Comparison of ENCODE assay signal across 30 cellular contexts in genomic region chr13:74202129-74202528, GRCh38.
"Had no signal": no experiment of that assay in that cellular context is flagged by ENCODE, and none has a peak within 500 bp of the region (broad histone marks: within the 10 kb centered on the region; RNA-seq: fewer than 3 reads in every experiment).

No MANE protein-coding gene starts in this region.

- H3K9me3 Mint-ChIP-seq: activated B cell treated with CpG ODN at 0.5 μM for 24 hours; activated naive CD4-positive, alpha-beta T cell treated with anti-CD3 and anti-CD28 coated beads, Interleukin-2, amount 10 ng/mL, durations not matched to agents 7 days and 5 days; activated naive CD8-positive, alpha-beta T cell treated with anti-CD3 and anti-CD28 coated beads for 36 hours; activated T-helper 17 cell treated with anti-CD3 and anti-CD28 coated beads, Interleukin-2, amount 50 U/mL, for 72 hours; central memory CD8-positive, alpha-beta T cell; T-cell had no signal

- H3K4me3 Mint-ChIP-seq: activated B cell treated with CpG ODN at 0.5 μM for 24 hours; activated CD4-positive, alpha-beta T cell treated with anti-CD3 and anti-CD28 coated beads, Interleukin-2, amount 10 ng/mL, durations not matched to agents 24 days and 14 days; activated naive CD4-positive, alpha-beta T cell treated with anti-CD3 and anti-CD28 coated beads, Interleukin-2, amount 10 ng/mL, durations not matched to agents 7 days and 5 days; activated naive CD8-positive, alpha-beta T cell treated with anti-CD3 and anti-CD28 coated beads for 36 hours; activated T-helper 17 cell treated with anti-CD3 and anti-CD28 coated beads, Interleukin-2, amount 50 U/mL, for 72 hours; central memory CD8-positive, alpha-beta T cell; IgD-negative memory B cell; T-cell had no signal

- DNase-seq: activated B cell treated with CpG ODN at 0.5 μM for 24 hours; activated CD4-positive, alpha-beta T cell treated with anti-CD3 and anti-CD28 coated beads for 1 hour; activated CD4-positive, alpha-beta T cell treated with anti-CD3 and anti-CD28 coated beads, Interleukin-2, amount 10 ng/mL, durations not matched to agents 24 days and 14 days; activated CD4-positive, alpha-beta T cell treated with anti-CD3 and anti-CD28 coated beads, Interleukin-2, amount 50 U/mL, for 48 hours; activated CD8-positive, alpha-beta memory T cell treated with anti-CD3 and anti-CD28 coated beads for 24 hours; activated gamma-delta T cell; activated naive CD4-positive, alpha-beta T cell treated with anti-CD3 and anti-CD28 coated beads, Interleukin-2, amount 10 ng/mL, durations not matched to agents 7 days and 5 days; activated naive CD8-positive, alpha-beta T cell treated with anti-CD3 and anti-CD28 coated beads for 36 hours; activated T-cell treated with anti-CD3 and anti-CD28 coated beads for 4 hours; activated T-cell treated with anti-CD3 and anti-CD28 coated beads, Interleukin-2, amount 50 U/mL, for 48 hours; adrenal gland; anterior cingulate cortex; body of pancreas; KG1; NCI-H1092; NCI-H1417; NCI-H1930; NCI-H2171; NCI-H2227 treated with DMSO at 0.1 percent for 48 hours; NCI-H526; NCI-H774; NK-92 treated with Interleukin-12 subunit alpha and Interleukin-12 subunit beta, amount 100 ng/mL, for 24 hours; Peyer's patch; T-cell; T-helper 2 cell; T1000 had no signal

- H3K27me3 Mint-ChIP-seq: activated naive CD8-positive, alpha-beta T cell treated with anti-CD3 and anti-CD28 coated beads for 36 hours; activated T-helper 17 cell treated with anti-CD3 and anti-CD28 coated beads, Interleukin-2, amount 50 U/mL, for 72 hours; central memory CD8-positive, alpha-beta T cell; T-cell had no signal

- H3K36me3 ChIP-seq: adrenal gland, Peyer's patch had no signal

- H3K4me1 Mint-ChIP-seq: activated B cell treated with CpG ODN at 0.5 μM for 24 hours; activated CD4-positive, alpha-beta T cell treated with anti-CD3 and anti-CD28 coated beads, Interleukin-2, amount 10 ng/mL, durations not matched to agents 24 days and 14 days; activated naive CD4-positive, alpha-beta T cell treated with anti-CD3 and anti-CD28 coated beads, Interleukin-2, amount 10 ng/mL, durations not matched to agents 7 days and 5 days; central memory CD8-positive, alpha-beta T cell; IgD-negative memory B cell; T-cell had no signal

- ATAC-seq: activated T-helper 17 cell treated with anti-CD3 and anti-CD28 coated beads, Interleukin-2, amount 50 U/mL, for 72 hours; body of pancreas; T-cell had no signal

- H3K36me3 Mint-ChIP-seq: activated naive CD4-positive, alpha-beta T cell treated with anti-CD3 and anti-CD28 coated beads, Interleukin-2, amount 10 ng/mL, durations not matched to agents 7 days and 5 days; activated naive CD8-positive, alpha-beta T cell treated with anti-CD3 and anti-CD28 coated beads for 36 hours; IgD-negative memory B cell; T-cell had no signal

- H3K4me3 ChIP-seq: adrenal gland, body of pancreas, Peyer's patch, SK-N-MC had no signal

- H3K9me3 ChIP-seq: adrenal gland, body of pancreas, Peyer's patch had no signal

- H3K27ac Mint-ChIP-seq: activated B cell treated with CpG ODN at 0.5 μM for 24 hours; activated CD4-positive, alpha-beta T cell treated with anti-CD3 and anti-CD28 coated beads, Interleukin-2, amount 10 ng/mL, durations not matched to agents 24 days and 14 days; activated naive CD4-positive, alpha-beta T cell treated with anti-CD3 and anti-CD28 coated beads, Interleukin-2, amount 10 ng/mL, durations not matched to agents 7 days and 5 days; activated naive CD8-positive, alpha-beta T cell treated with anti-CD3 and anti-CD28 coated beads for 36 hours; activated T-helper 17 cell treated with anti-CD3 and anti-CD28 coated beads, Interleukin-2, amount 50 U/mL, for 72 hours; IgD-negative memory B cell; T-cell had no signal

- H3K4me1 ChIP-seq: adrenal gland, body of pancreas, Peyer's patch had no signal

- H3K27me3 ChIP-seq: adrenal gland, body of pancreas, Peyer's patch had no signal
